In the genomic region with DNA sequence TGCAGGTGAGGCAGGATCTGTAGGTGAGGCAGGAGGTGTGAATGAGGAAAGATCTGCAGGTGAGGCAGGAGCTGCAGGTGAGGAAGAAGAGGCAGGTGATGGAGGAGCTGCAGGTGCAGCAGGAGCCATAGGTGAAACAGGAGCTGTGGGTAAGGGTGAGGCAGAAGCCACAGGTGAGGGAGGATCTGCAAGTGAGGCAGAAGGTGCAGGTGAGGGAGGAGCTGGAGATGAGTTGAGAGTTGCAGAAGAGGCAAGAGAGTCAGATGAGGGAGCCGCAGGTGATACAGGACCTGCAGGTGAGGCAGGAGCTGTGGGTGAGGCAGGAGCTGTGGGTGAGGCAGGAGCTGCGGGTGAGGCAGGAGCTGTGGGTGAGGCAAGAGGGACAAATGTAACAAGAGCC, we compare ENCODE assay signal across 35 cellular contexts. TPM values are rescaled to one million over a fixed set of nuclear protein-coding genes. Genes with fewer than 3 reads are reported as not detected.
"Had no signal": no experiment of that assay in that cellular context is flagged by ENCODE, and none has a peak within 500 bp of the region (broad histone marks: within the 10 kb centered on the region; RNA-seq: fewer than 3 reads in every experiment).

No MANE protein-coding gene starts in this region.

- H3K36me3 Mint-ChIP-seq: activated naive CD4-positive, alpha-beta T cell treated with anti-CD3 and anti-CD28 coated beads, Interleukin-2, amount 50 U/mL, for 72 hours; stimulated activated effector memory CD8-positive, alpha-beta T cell treated with anti-CD3 and anti-CD28 coated beads, Interleukin-12 subunit alpha, Interleukin-12 subunit beta, amount 100 ng/mL, for 72 hours; T-cell had no signal

- H3K36me3 ChIP-seq: adrenal gland, gastroesophageal sphincter, ovary, right lobe of liver, stomach, thyroid gland, upper lobe of right lung had no signal

- H3K27ac ChIP-seq: adrenal gland, body of pancreas, coronary artery, dorsolateral prefrontal cortex, gastroesophageal sphincter, ovary, right lobe of liver, stomach, thyroid gland, upper lobe of right lung, VCaP had no signal

- ATAC-seq: activated naive CD4-positive, alpha-beta T cell treated with anti-CD3 and anti-CD28 coated beads, Interleukin-2, amount 50 U/mL, for 72 hours; body of pancreas; gastroesophageal sphincter; left cardiac atrium; right lobe of liver; stimulated activated effector memory CD8-positive, alpha-beta T cell treated with anti-CD3 and anti-CD28 coated beads, Interleukin-12 subunit alpha, Interleukin-12 subunit beta, amount 100 ng/mL, for 72 hours; T-cell; upper lobe of right lung had no signal

- H3K4me1 Mint-ChIP-seq: nephron; stimulated activated effector memory CD8-positive, alpha-beta T cell treated with anti-CD3 and anti-CD28 coated beads, Interleukin-12 subunit alpha, Interleukin-12 subunit beta, amount 100 ng/mL, for 72 hours had no signal

- H3K27me3 ChIP-seq: body of pancreas, gastroesophageal sphincter, ovary, right lobe of liver, thyroid gland, upper lobe of right lung had no signal

- DNase-seq: activated CD4-positive, alpha-beta T cell treated with anti-CD3 and anti-CD28 coated beads for 48 hours; activated CD4-positive, alpha-beta T cell treated with anti-CD3 and anti-CD28 coated beads, Interleukin-2, amount 50 U/mL, for 48 hours; activated CD8-positive, alpha-beta memory T cell treated with anti-CD3 and anti-CD28 coated beads for 24 hours; activated gamma-delta T cell treated with Interleukin-2 at 50 U/mL for 16 hours; adrenal gland; aorta; body of pancreas; cerebellar nuclear complex; dorsolateral prefrontal cortex; head of caudate nucleus; hippocampal formation; left cardiac atrium; ovary; right lobe of liver; stimulated activated CD4-positive, alpha-beta T cell treated with anti-CD3 and anti-CD28 coated beads, Interleukin-4, amount 100 ng/mL, for 24 hours; stomach; T-helper 9 cell; thyroid gland; upper lobe of right lung had no signal

- H3K4me3 ChIP-seq: adrenal gland, body of pancreas, coronary artery, dorsolateral prefrontal cortex, gastroesophageal sphincter, ovary, right lobe of liver, stomach, thyroid gland, upper lobe of right lung had no signal

- H3K9me3 Mint-ChIP-seq: activated naive CD4-positive, alpha-beta T cell treated with anti-CD3 and anti-CD28 coated beads, Interleukin-2, amount 50 U/mL, for 72 hours; stimulated activated effector memory CD8-positive, alpha-beta T cell treated with anti-CD3 and anti-CD28 coated beads, Interleukin-12 subunit alpha, Interleukin-12 subunit beta, amount 100 ng/mL, for 72 hours; T-cell had no signal

- H3K4me3 Mint-ChIP-seq: stimulated activated effector memory CD8-positive, alpha-beta T cell treated with anti-CD3 and anti-CD28 coated beads, Interleukin-12 subunit alpha, Interleukin-12 subunit beta, amount 100 ng/mL, for 72 hours; T-cell had no signal

- H3K27ac Mint-ChIP-seq: nephron; progenitor cell of endocrine pancreas; stimulated activated effector memory CD8-positive, alpha-beta T cell treated with anti-CD3 and anti-CD28 coated beads, Interleukin-12 subunit alpha, Interleukin-12 subunit beta, amount 100 ng/mL, for 72 hours; T-cell had no signal

- H3K9me3 ChIP-seq: adrenal gland, body of pancreas, gastroesophageal sphincter, ovary, right lobe of liver, thyroid gland, upper lobe of right lung had no signal

- H3K4me1 ChIP-seq: adrenal gland, body of pancreas, right lobe of liver, thyroid gland, upper lobe of right lung had no signal

RNA-seq across cellular contexts. Expression of a gene that starts 27.1 kb away (rescaled TPM):
- polyA plus RNA-seq: keratinocyte had no signal

RNA-seq across cellular contexts. Expression of a gene that starts 35.2 kb away (rescaled TPM):
- total RNA-seq: activated naive CD4-positive, alpha-beta T cell treated with anti-CD3 and anti-CD28 coated beads, Interleukin-2, amount 50 U/mL, for 72 hours; adrenal gland; aorta; body of pancreas; fibroblast of lung; fibroblast of villous mesenchyme; gastroesophageal sphincter; mammary epithelial cell; mucosa of gallbladder; ovary; progenitor cell of endocrine pancreas; renal cortical epithelial cell; right lobe of liver; stomach; thyroid gland; upper lobe of right lung had no signal
- polyA plus RNA-seq: aorta, esophagus, fibroblast of lung, keratinocyte, liver, mammary epithelial cell had no signal
